ENCODE assay signal across 9 cellular contexts in the genomic region with DNA sequence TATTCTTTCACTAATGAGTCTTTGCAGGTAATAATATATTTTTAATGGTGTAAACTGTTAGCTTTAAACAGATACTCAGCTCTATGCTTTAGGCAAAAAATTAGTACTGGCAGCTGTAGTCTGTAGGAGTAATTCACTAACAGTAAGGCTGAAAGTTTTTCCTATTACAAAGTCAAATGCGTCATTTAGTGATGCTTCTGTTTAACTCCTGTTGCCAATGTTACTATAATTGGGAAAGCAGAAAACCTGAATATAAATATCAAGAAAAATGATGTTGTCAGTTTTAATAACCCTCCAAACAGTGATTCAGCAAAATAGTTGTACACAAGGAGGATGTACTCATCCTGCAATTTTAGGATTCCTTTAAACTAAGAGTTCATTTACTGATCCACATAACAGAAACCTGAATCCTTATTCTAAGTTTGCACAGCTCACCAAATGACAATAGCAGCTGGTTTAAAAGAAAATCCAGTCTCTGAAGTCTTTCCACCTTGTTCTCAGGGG. TPM values are rescaled to one million over a fixed set of nuclear protein-coding genes. Genes with fewer than 3 reads are reported as not detected.
DNase-seq lines count a peak whose midpoint lies in the region; ATAC-seq and TF ChIP-seq lines count a peak whose summit lies in the region.
"Had no signal": no experiment of that assay in that cellular context is flagged by ENCODE, and none has a peak within 500 bp of the region (broad histone marks: within the 10 kb centered on the region; RNA-seq: fewer than 3 reads in every experiment).

No MANE protein-coding gene starts in this region.

- H3K4me3 ChIP-seq in CD4-positive, CD25-positive, alpha-beta regulatory T cell (ENCODE audit: low read depth, low read length): peak overlapping the region; percentile 68
- no peak overlapping the region for H3K4me3 ChIP-seq in MM.1S (ENCODE audit: low read length)
- peak overlapping the region; percentile 35 for H3K4me3 ChIP-seq in osteoblast (ENCODE audit: insufficient read depth, low read length)

- no peak overlapping the region for H3K9ac ChIP-seq in MM.1S (ENCODE audit: low read length)

- no peaks in the 10 kb centered on the region for H3K9me3 Mint-ChIP-seq in CD4-positive, CD25-positive, alpha-beta regulatory T cell

- TF ChIP-seq CTCF in MM.1S (IDR thresholded peaks at IDR 0.05; ENCODE audit: low read length) (no peak), osteoblast (IDR thresholded peaks at IDR 0.05; ENCODE audit: extremely low read depth, low read depth, low read length) (no peak)

- peaks cover 10% of the 10 kb centered on the region for H3K36me3 ChIP-seq in CD4-positive, CD25-positive, alpha-beta regulatory T cell (ENCODE audit: control insufficient read depth, insufficient read depth, low read length)
- H3K36me3 ChIP-seq in MM.1S (replicated peaks; ENCODE audit: insufficient read depth, low read length): no peaks in the 10 kb centered on the region
- peaks cover 22% of the 10 kb centered on the region for H3K36me3 ChIP-seq in osteoblast (ENCODE audit: insufficient read depth, low read length)

- peak overlapping the region; percentile 46 to 99 (median 89) for H3K27ac Mint-ChIP-seq in CD4-positive, CD25-positive, alpha-beta regulatory T cell

- H3K4me1 Mint-ChIP-seq in CD4-positive, CD25-positive, alpha-beta regulatory T cell: peaks cover 37 to 82% (median 71%) of the 10 kb centered on the region in 4 donors

- peaks cover 12% of the 10 kb centered on the region for H4K20me1 ChIP-seq in MM.1S (ENCODE audit: insufficient read depth, low read length)
- H4K20me1 ChIP-seq in osteoblast (ENCODE audit: insufficient read depth, low read length): peaks cover 72% of the 10 kb centered on the region

- H3K4me2 ChIP-seq in MM.1S (ENCODE audit: low read depth, low read length) (peak overlapping the region; percentile 35), osteoblast (ENCODE audit: insufficient read depth, low read length) (peak overlapping the region; percentile 61)

- H3F3A ChIP-seq in MM.1S (ENCODE audit: insufficient read depth, low read length): peaks cover 15% of the 10 kb centered on the region

- ATAC-seq in CD4-positive, CD25-positive, alpha-beta regulatory T cell (ENCODE audit: low read depth in 2 of 2): no peak
- ATAC-seq in HG03108 (IDR thresholded peaks at IDR 0.05; ENCODE audit: unreplicated experiment) (no peak), GM19455 (IDR thresholded peaks at IDR 0.05; ENCODE audit: unreplicated experiment) (no peak)

- no peaks in the 10 kb centered on the region for H3K9me2 ChIP-seq in MM.1S (replicated peaks; ENCODE audit: insufficient read depth, low read length)

- H3K27me3 Mint-ChIP-seq in CD4-positive, CD25-positive, alpha-beta regulatory T cell: no peaks in the 10 kb centered on the region

- peak overlapping the region; percentile 95 to 99 (median 98) for H3K4me3 Mint-ChIP-seq in CD4-positive, CD25-positive, alpha-beta regulatory T cell

- peaks cover 91% of the 10 kb centered on the region for H3K79me2 ChIP-seq in MM.1S (ENCODE audit: low read length)
- peaks cover 93% of the 10 kb centered on the region for H3K79me2 ChIP-seq in osteoblast (ENCODE audit: insufficient read depth, low read length)

- DNase-seq in CD4-positive, CD25-positive, alpha-beta regulatory T cell: no peak
- no peak for DNase-seq in MM.1S
- DNase-seq in dermis blood vessel endothelial cell: peak; percentile 49
- peak; percentile 74 for DNase-seq in osteoblast (ENCODE audit: insufficient read length, low spot score, missing footprints)
- DNase-seq in activated effector memory CD4-positive, alpha-beta T cell treated with Interleukin-2 at 50 U/mL for 16 hours: no peak
- no peak for DNase-seq in foreskin melanocyte
- DNase-seq: NCI-H2081 treated with DMSO at 0.1 percent for 48 hours had no signal

- H3K27ac ChIP-seq in CD4-positive, CD25-positive, alpha-beta regulatory T cell (ENCODE audit: insufficient read depth, low read length, poor library complexity, severe bottlenecking): peak overlapping the region; percentile 61
- H3K27ac ChIP-seq in MM.1S (ENCODE audit: low read length) (peak overlapping the region; percentile 36; the same call in 1 of the 2 replicates), osteoblast (ENCODE audit: low read depth, low read length) (peak overlapping the region; percentile 93)

- H3K4me1 ChIP-seq in CD4-positive, CD25-positive, alpha-beta regulatory T cell (ENCODE audit: control insufficient read depth, insufficient read depth, low read length, poor library complexity, severe bottlenecking): peaks cover 80% of the 10 kb centered on the region
- H3K4me1 ChIP-seq in MM.1S (ENCODE audit: low read length) (peaks cover 28% of the 10 kb centered on the region), osteoblast (ENCODE audit: insufficient read depth, low read length) (peaks cover 39% of the 10 kb centered on the region)

- H3K36me3 Mint-ChIP-seq in CD4-positive, CD25-positive, alpha-beta regulatory T cell: peaks cover 26% of the 10 kb centered on the region

- no peaks in the 10 kb centered on the region for H3K9me3 ChIP-seq in CD4-positive, CD25-positive, alpha-beta regulatory T cell (ENCODE audit: control insufficient read depth in 2 of 2, low read length in 2 of 2)
- H3K9me3 ChIP-seq in MM.1S (replicated peaks; ENCODE audit: insufficient read depth, low read length) (no peaks in the 10 kb centered on the region), osteoblast (ENCODE audit: low read depth, low read length) (no peaks in the 10 kb centered on the region)

- H2AFZ ChIP-seq in MM.1S (ENCODE audit: low read length): no peak overlapping the region
- no peak overlapping the region for H2AFZ ChIP-seq in osteoblast (ENCODE audit: low read length)

- H3K27me3 ChIP-seq in CD4-positive, CD25-positive, alpha-beta regulatory T cell (ENCODE audit: control insufficient read depth, insufficient read depth, low read length): no peaks in the 10 kb centered on the region
- H3K27me3 ChIP-seq in MM.1S (replicated peaks; ENCODE audit: insufficient read depth, low read length) (no peaks in the 10 kb centered on the region), osteoblast (ENCODE audit: insufficient read depth, low read length) (no peaks in the 10 kb centered on the region)

RNA-seq across cellular contexts. Expression of gene CDR2, which starts 4.3 kb away (rescaled TPM):
- total RNA-seq in CD4-positive, CD25-positive, alpha-beta regulatory T cell: 90.2 TPM
- polyA plus RNA-seq in CD4-positive, CD25-positive, alpha-beta regulatory T cell: 10 to 100 TPM; 64.7 to 82.1 (median 74.3) TPM
- total RNA-seq in dermis blood vessel endothelial cell (39.0 and 42.0 TPM in 2 replicates), osteoblast (49.5 and 52.5 TPM in 2 replicates)

Comparison
In these comparisons a context has a peak if more than half of its experiments do, and no peak if none do; other contexts are left out.
1. DNase-seq: peak in dermis blood vessel endothelial cell (single experiment) and osteoblast (single experiment); none in CD4-positive, CD25-positive, alpha-beta regulatory T cell (0 of 3), MM.1S (single experiment), activated effector memory CD4-positive, alpha-beta T cell treated with Interleukin-2 at 50 U/mL for 16 hours (single experiment) and foreskin melanocyte (single experiment).
2. H3K27ac ChIP-seq: peak in every context shown above with its lines; median percentile 93 in osteoblast; 61 in CD4-positive, CD25-positive, alpha-beta regulatory T cell; 36 in MM.1S.